In the genomic region with DNA sequence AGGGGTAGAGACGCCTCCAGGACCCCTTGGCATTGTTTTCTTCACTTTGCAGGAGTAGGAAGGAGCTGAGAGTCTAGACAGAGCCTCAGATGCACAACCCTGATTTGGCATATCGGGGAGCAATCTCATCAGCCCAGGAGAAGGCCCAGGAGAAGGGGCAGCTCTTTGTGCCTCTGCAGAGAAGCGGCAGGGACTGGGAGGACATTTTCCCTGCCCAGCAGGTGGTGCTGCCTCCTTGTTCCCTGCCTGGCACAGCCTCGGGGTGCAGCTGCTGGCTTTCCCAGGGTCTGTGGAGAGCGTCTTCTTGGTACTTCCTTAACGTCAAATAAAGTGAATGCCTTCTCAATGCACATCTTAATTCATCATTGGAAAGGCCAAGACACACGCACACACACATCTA, we compare ENCODE assay signal across 11 cellular contexts.
DNase-seq lines count a peak whose midpoint lies in the region; ATAC-seq and TF ChIP-seq lines count a peak whose summit lies in the region.
"Had no signal": no experiment of that assay in that cellular context is flagged by ENCODE, and none has a peak within 500 bp of the region (broad histone marks: within the 10 kb centered on the region; RNA-seq: fewer than 3 reads in every experiment).

No MANE protein-coding gene starts in this region.

- intact Hi-C loops in right cardiac atrium (cut with DNase I), result no loop called here

- H3K4me3 ChIP-seq in right atrium auricular region (no peak overlapping the region), right cardiac atrium (ENCODE audit: low read length) (no peak overlapping the region)
- H3K4me3 ChIP-seq: Peyer's patch had no signal

- no peaks in the 10 kb centered on the region for H3K36me3 ChIP-seq in right atrium auricular region
- H3K36me3 ChIP-seq: Peyer's patch had no signal

- no peak overlapping the region for H3K27ac ChIP-seq in right atrium auricular region
- H3K27ac ChIP-seq in right cardiac atrium (ENCODE audit: low read length), result no peak overlapping the region
- H3K27ac ChIP-seq: Peyer's patch had no signal

- TF ChIP-seq CTCF in right atrium auricular region (IDR thresholded peaks at IDR 0.05), result no peak

- no peaks in the 10 kb centered on the region for H3K4me1 ChIP-seq in right atrium auricular region
- H3K4me1 ChIP-seq in right cardiac atrium (ENCODE audit: control insufficient read depth, insufficient read depth, low read length), result no peaks in the 10 kb centered on the region
- H3K4me1 ChIP-seq: Peyer's patch had no signal

- peak; percentile 54 for DNase-seq in right atrium auricular region (ENCODE audit: low spot score)
- no peak for DNase-seq in right cardiac atrium
- DNase-seq in NCI-H1092 (lab: John Stamatoyannopoulos, UW), result peak; percentile 25
- peak; percentile 37 to 49 for DNase-seq in activated CD4-positive, alpha-beta T cell treated with anti-CD3 and anti-CD28 coated beads, Interleukin-2, amount 50 U/mL, for 48 hours
- peak; percentile 28 for DNase-seq in ureter (ENCODE audit: low spot score)
- no peak for DNase-seq in DMS153 (lab: John Stamatoyannopoulos, UW)
- DNase-seq: activated CD4-positive, CD25-positive, alpha-beta regulatory T cell; Peyer's patch had no signal

- WGBS in right cardiac atrium, result 58% methylated on average over 7 of the region's 7 CpGs

- no peaks in the 10 kb centered on the region for H3K27me3 ChIP-seq in right atrium auricular region
- H3K27me3 ChIP-seq in right cardiac atrium (ENCODE audit: control insufficient read depth, insufficient read depth), result no peaks in the 10 kb centered on the region
- H3K27me3 ChIP-seq: Peyer's patch had no signal

- H3K9me3 ChIP-seq in right atrium auricular region (no peaks in the 10 kb centered on the region), right cardiac atrium (ENCODE audit: control insufficient read depth, low read length) (no peaks in the 10 kb centered on the region)
- H3K9me3 ChIP-seq: Peyer's patch had no signal

- ATAC-seq in right cardiac atrium (no peak), GM21576 (IDR thresholded peaks at IDR 0.05; ENCODE audit: unreplicated experiment) (no peak), GM21723 (IDR thresholded peaks at IDR 0.05; ENCODE audit: unreplicated experiment) (no peak)
- ATAC-seq: sciatic nerve had no signal

Comparison
In these comparisons a context has a peak if more than half of its experiments do, and no peak if none do; other contexts are left out.
1. DNase-seq: peak in right atrium auricular region (single experiment), NCI-H1092 (single experiment), activated CD4-positive, alpha-beta T cell treated with anti-CD3 and anti-CD28 coated beads, Interleukin-2, amount 50 U/mL, for 48 hours (2 of 2) and ureter (single experiment); none in right cardiac atrium (0 of 3) and DMS153 (single experiment).